Comparison of ENCODE assay signal across 34 cellular contexts in genomic region chr3:141183606-141184005, GRCh38.
"Had no signal": no experiment of that assay in that cellular context is flagged by ENCODE, and none has a peak within 500 bp of the region (broad histone marks: within the 10 kb centered on the region; RNA-seq: fewer than 3 reads in every experiment).

No MANE protein-coding gene starts in this region.

- H3K36me3 Mint-ChIP-seq: activated CD4-positive, alpha-beta memory T cell treated with anti-CD3 and anti-CD28 coated beads for 36 hours; activated naive CD8-positive, alpha-beta T cell treated with anti-CD3 and anti-CD28 coated beads for 36 hours had no signal

- ATAC-seq: activated CD8-positive, alpha-beta T cell treated with anti-CD3 and anti-CD28 coated beads for 36 hours; activated naive CD4-positive, alpha-beta T cell treated with anti-CD3 and anti-CD28 coated beads, Interleukin-2, amount 50 U/mL, for 72 hours; activated T-cell treated with anti-CD3 and anti-CD28 coated beads, Interleukin-2, amount 50 U/mL, for 4 hours; activated T-cell treated with anti-CD3 and anti-CD28 coated beads, Interleukin-2, amount 50 U/mL, for 72 hours; activated T-helper 17 cell treated with anti-CD3 and anti-CD28 coated beads, Interleukin-2, amount 50 U/mL, for 72 hours; body of pancreas had no signal

- H3K4me1 ChIP-seq: adrenal gland, body of pancreas, breast epithelium had no signal

- H3K27me3 Mint-ChIP-seq: activated CD8-positive, alpha-beta T cell treated with anti-CD3 and anti-CD28 coated beads for 36 hours; activated naive CD8-positive, alpha-beta T cell treated with anti-CD3 and anti-CD28 coated beads for 36 hours had no signal

- H3K36me3 ChIP-seq: adrenal gland, brain microvascular endothelial cell, breast epithelium had no signal

- H3K27me3 ChIP-seq: adrenal gland, body of pancreas, breast epithelium had no signal

- H3K4me1 Mint-ChIP-seq: activated B cell treated with CpG ODN at 0.5 μM for 24 hours; activated CD4-positive, alpha-beta T cell treated with anti-CD3 and anti-CD28 coated beads, Interleukin-2, amount 10 ng/mL, durations not matched to agents 24 days and 14 days; activated naive CD8-positive, alpha-beta T cell treated with anti-CD3 and anti-CD28 coated beads for 36 hours; activated T-helper 17 cell treated with anti-CD3 and anti-CD28 coated beads, Interleukin-2, amount 50 U/mL, for 72 hours had no signal

- H3K4me3 Mint-ChIP-seq: activated B cell treated with CpG ODN at 0.5 μM for 24 hours; activated CD4-positive, alpha-beta memory T cell treated with anti-CD3 and anti-CD28 coated beads for 36 hours; activated CD4-positive, alpha-beta T cell treated with anti-CD3 and anti-CD28 coated beads, Interleukin-2, amount 10 ng/mL, durations not matched to agents 24 days and 14 days; activated CD8-positive, alpha-beta T cell treated with anti-CD3 and anti-CD28 coated beads for 36 hours; activated naive CD4-positive, alpha-beta T cell treated with anti-CD3 and anti-CD28 coated beads for 36 hours; activated naive CD8-positive, alpha-beta T cell treated with anti-CD3 and anti-CD28 coated beads for 36 hours; activated T-cell treated with anti-CD3 and anti-CD28 coated beads, Interleukin-2, amount 50 U/mL, for 4 hours; activated T-cell treated with anti-CD3 and anti-CD28 coated beads, Interleukin-2, amount 50 U/mL, for 72 hours; activated T-helper 1 cell treated with anti-CD3 and anti-CD28 coated beads, Interleukin-12 subunit alpha, Interleukin-12 subunit beta, Interleukin-2, Interleukin-4 antibody, amounts not matched to agents 30 ng/mL and 10 ng/mL and 1 ng/mL, durations not matched to agents 14 hours and 24 hours and 36 hours; activated T-helper 17 cell treated with anti-CD3 and anti-CD28 coated beads, Interleukin-2, amount 50 U/mL, for 72 hours; T-helper 1 cell treated with Interleukin-12 subunit alpha and Interleukin-12 subunit beta and Interleukin-4 antibody, amounts not matched to agents 30 μg/mL and 1 μg/mL, for 36 hours; T-helper 2 cell treated with Interferon-gamma antibody and Interleukin-4, amounts not matched to agents 5 μg/mL and 100 μg/mL, for 36 hours had no signal

- H3K27ac ChIP-seq: adrenal gland, body of pancreas, brain microvascular endothelial cell, breast epithelium, VCaP had no signal

- H3K27ac Mint-ChIP-seq: activated B cell treated with CpG ODN at 0.5 μM for 24 hours; activated CD4-positive, alpha-beta memory T cell treated with anti-CD3 and anti-CD28 coated beads for 36 hours; activated CD4-positive, alpha-beta T cell treated with anti-CD3 and anti-CD28 coated beads, Interleukin-2, amount 10 ng/mL, durations not matched to agents 24 days and 14 days; activated CD8-positive, alpha-beta T cell treated with anti-CD3 and anti-CD28 coated beads for 36 hours; activated naive CD4-positive, alpha-beta T cell treated with anti-CD3 and anti-CD28 coated beads for 36 hours; activated naive CD4-positive, alpha-beta T cell treated with anti-CD3 and anti-CD28 coated beads, Interleukin-2, amount 50 U/mL, for 72 hours; activated naive CD8-positive, alpha-beta T cell treated with anti-CD3 and anti-CD28 coated beads for 36 hours; activated T-cell treated with anti-CD3 and anti-CD28 coated beads, Interleukin-2, amount 50 U/mL, for 72 hours; activated T-helper 1 cell treated with anti-CD3 and anti-CD28 coated beads, Interleukin-12 subunit alpha, Interleukin-12 subunit beta, Interleukin-2, Interleukin-4 antibody, amounts not matched to agents 30 ng/mL and 10 ng/mL and 1 ng/mL, durations not matched to agents 14 hours and 24 hours and 36 hours; activated T-helper 17 cell treated with anti-CD3 and anti-CD28 coated beads, Interleukin-2, amount 50 U/mL, for 72 hours; T-helper 1 cell treated with Interleukin-12 subunit alpha and Interleukin-12 subunit beta and Interleukin-4 antibody, amounts not matched to agents 30 μg/mL and 1 μg/mL, for 36 hours; T-helper 2 cell treated with Interferon-gamma antibody and Interleukin-4, amounts not matched to agents 5 μg/mL and 100 μg/mL, for 36 hours had no signal

- DNase-seq: activated B cell treated with CpG ODN at 0.5 μM for 24 hours; activated CD4-positive, alpha-beta memory T cell treated with anti-CD3 and anti-CD28 coated beads for 36 hours; activated CD4-positive, alpha-beta T cell treated with anti-CD3 and anti-CD28 coated beads for 4 hours; activated CD4-positive, alpha-beta T cell treated with anti-CD3 and anti-CD28 coated beads, Interleukin-2, amount 10 ng/mL, durations not matched to agents 24 days and 14 days; activated CD4-positive, alpha-beta T cell treated with anti-CD3 and anti-CD28 coated beads, Interleukin-2, amount 50 U/mL, for 1 hour; activated CD4-positive, alpha-beta T cell treated with anti-CD3 and anti-CD28 coated beads, Interleukin-2, amount 50 U/mL, for 4 hours; activated CD4-positive, CD25-positive, alpha-beta regulatory T cell treated with anti-CD3 and anti-CD28 coated beads, Interleukin-2, amount 50 U/mL, for 72 hours; activated CD8-positive, alpha-beta memory T cell treated with anti-CD3 and anti-CD28 coated beads, Interleukin-2, amount 50 U/mL, for 4 hours; activated CD8-positive, alpha-beta T cell treated with anti-CD3 and anti-CD28 coated beads for 36 hours; activated effector memory CD4-positive, alpha-beta T cell treated with anti-CD3 and anti-CD28 coated beads, Interleukin-2, amount 50 U/mL, for 16 hours; activated gamma-delta T cell treated with Interleukin-2 at 50 U/mL for 16 hours; activated naive CD4-positive, alpha-beta T cell; activated naive CD4-positive, alpha-beta T cell treated with anti-CD3 and anti-CD28 coated beads for 36 hours; activated naive CD4-positive, alpha-beta T cell treated with anti-CD3 and anti-CD28 coated beads, Interleukin-2, amount 50 U/mL, for 16 hours; activated naive CD8-positive, alpha-beta T cell treated with anti-CD3 and anti-CD28 coated beads for 36 hours; activated T-cell treated with anti-CD3 and anti-CD28 coated beads for 4 hours; activated T-cell treated with anti-CD3 and anti-CD28 coated beads, Interleukin-2, amount 50 U/mL, for 1 hour; activated T-cell treated with anti-CD3 and anti-CD28 coated beads, Interleukin-2, amount 50 U/mL, for 4 hours; activated T-cell treated with anti-CD3 and anti-CD28 coated beads, Interleukin-2, amount 50 U/mL, for 72 hours; adrenal gland; amniotic stem cell; aorta; body of pancreas; brain microvascular endothelial cell; central memory CD4-positive, alpha-beta T cell; T-helper 2 cell; T-helper 9 cell had no signal

- H3K9me3 ChIP-seq: adrenal gland, body of pancreas, breast epithelium had no signal

- H3K4me3 ChIP-seq: adrenal gland, body of pancreas, breast epithelium had no signal

- H3K9me3 Mint-ChIP-seq: activated CD4-positive, alpha-beta T cell treated with anti-CD3 and anti-CD28 coated beads, Interleukin-2, amount 10 ng/mL, durations not matched to agents 24 days and 14 days; activated T-helper 1 cell treated with anti-CD3 and anti-CD28 coated beads, Interleukin-12 subunit alpha, Interleukin-12 subunit beta, Interleukin-2, Interleukin-4 antibody, amounts not matched to agents 30 ng/mL and 10 ng/mL and 1 ng/mL, durations not matched to agents 14 hours and 24 hours and 36 hours; activated T-helper 17 cell treated with anti-CD3 and anti-CD28 coated beads, Interleukin-2, amount 50 U/mL, for 72 hours had no signal
